In genomic region chr10:72342911-72343310, GRCh38 we compare ENCODE assay signal across 16 cellular contexts. TPM values are rescaled to one million over a fixed set of nuclear protein-coding genes. Genes with fewer than 3 reads are reported as not detected.
DNase-seq lines count a peak whose midpoint lies in the region; ATAC-seq and TF ChIP-seq lines count a peak whose summit lies in the region.
"Had no signal": no experiment of that assay in that cellular context is flagged by ENCODE, and none has a peak within 500 bp of the region (broad histone marks: within the 10 kb centered on the region; RNA-seq: fewer than 3 reads in every experiment).

No MANE protein-coding gene starts in this region.

- CTCF ChIA-PET in RWPE1 (lab: Yijun Ruan, JAX): no interaction called here

- H3K27ac Mint-ChIP-seq in T-helper 2 cell treated with Interferon-gamma antibody and Interleukin-4, amounts not matched to agents 5 μg/mL and 100 μg/mL, for 36 hours: peak overlapping the region; percentile 36
- peak overlapping the region; percentile 68 for H3K27ac Mint-ChIP-seq in stimulated activated effector memory CD8-positive, alpha-beta T cell treated with anti-CD3 and anti-CD28 coated beads, Interleukin-12 subunit alpha, Interleukin-12 subunit beta, amount 100 ng/mL, for 72 hours

- no peak for DNase-seq in T-helper 2 cell treated with Interferon-gamma antibody and Interleukin-4, amounts not matched to agents 5 μg/mL and 100 μg/mL, for 36 hours (ENCODE audit: low spot score)
- no peak for DNase-seq in T-helper 2 cell
- no peak for DNase-seq in RWPE1 (ENCODE audit: low spot score)
- peak; percentile 66 for DNase-seq in dermis blood vessel endothelial cell
- DNase-seq in stimulated activated effector memory CD8-positive, alpha-beta T cell treated with anti-CD3 and anti-CD28 coated beads, Interleukin-12 subunit alpha, Interleukin-12 subunit beta, amount 100 ng/mL, for 72 hours (ENCODE audit: low spot score in 2 of 2): no peak
- DNase-seq: COR-L47, NCI-H146, NCI-H2081 treated with DMSO at 0.1 percent for 48 hours, NCI-H226, NCI-H526 treated with DMSO at 0.1 percent for 48 hours had no signal

- TF ChIP-seq CTCF in RWPE1 (conservative IDR thresholded peaks at IDR 0.05; ENCODE audit: low read depth): no peak

- POLR2A ChIA-PET in RWPE1 (lab: Yijun Ruan, JAX; ENCODE audit: low non-redundant PET): no interaction called here

- H3K4me3 Mint-ChIP-seq in T-helper 2 cell treated with Interferon-gamma antibody and Interleukin-4, amounts not matched to agents 5 μg/mL and 100 μg/mL, for 36 hours: no peak overlapping the region
- H3K4me3 Mint-ChIP-seq in stimulated activated effector memory CD8-positive, alpha-beta T cell treated with anti-CD3 and anti-CD28 coated beads, Interleukin-12 subunit alpha, Interleukin-12 subunit beta, amount 100 ng/mL, for 72 hours: no peak overlapping the region

- peak overlapping the region; percentile 51 for H3K27ac ChIP-seq in RWPE1
- H3K27ac ChIP-seq: 22Rv1, SK-N-MC had no signal

- H3K9me3 Mint-ChIP-seq in T-helper 2 cell treated with Interferon-gamma antibody and Interleukin-4, amounts not matched to agents 5 μg/mL and 100 μg/mL, for 36 hours: no peaks in the 10 kb centered on the region
- no peaks in the 10 kb centered on the region for H3K9me3 Mint-ChIP-seq in stimulated activated effector memory CD8-positive, alpha-beta T cell treated with anti-CD3 and anti-CD28 coated beads, Interleukin-12 subunit alpha, Interleukin-12 subunit beta, amount 100 ng/mL, for 72 hours

- no peaks in the 10 kb centered on the region for H3K27me3 Mint-ChIP-seq in T-helper 2 cell treated with Interferon-gamma antibody and Interleukin-4, amounts not matched to agents 5 μg/mL and 100 μg/mL, for 36 hours (ENCODE audit: low read depth)

- H3K36me3 Mint-ChIP-seq in T-helper 2 cell treated with Interferon-gamma antibody and Interleukin-4, amounts not matched to agents 5 μg/mL and 100 μg/mL, for 36 hours (ENCODE audit: low read depth): peaks cover 20% of the 10 kb centered on the region
- H3K36me3 Mint-ChIP-seq in stimulated activated effector memory CD8-positive, alpha-beta T cell treated with anti-CD3 and anti-CD28 coated beads, Interleukin-12 subunit alpha, Interleukin-12 subunit beta, amount 100 ng/mL, for 72 hours: peaks cover 55% of the 10 kb centered on the region

- no peak for ATAC-seq in stimulated activated effector memory CD8-positive, alpha-beta T cell treated with anti-CD3 and anti-CD28 coated beads, Interleukin-12 subunit alpha, Interleukin-12 subunit beta, amount 100 ng/mL, for 72 hours
- no peak for ATAC-seq in HG02678 (IDR thresholded peaks at IDR 0.05; ENCODE audit: unreplicated experiment)
- no peak for ATAC-seq in GM19467 (IDR thresholded peaks at IDR 0.05; ENCODE audit: unreplicated experiment)
- ATAC-seq in HG03175 (IDR thresholded peaks at IDR 0.05; ENCODE audit: unreplicated experiment): no peak
- ATAC-seq: HCT116 had no signal

- peaks cover 5% of the 10 kb centered on the region for H3K4me1 Mint-ChIP-seq in T-helper 2 cell treated with Interferon-gamma antibody and Interleukin-4, amounts not matched to agents 5 μg/mL and 100 μg/mL, for 36 hours (ENCODE audit: low read depth)
- H3K4me1 Mint-ChIP-seq in stimulated activated effector memory CD8-positive, alpha-beta T cell treated with anti-CD3 and anti-CD28 coated beads, Interleukin-12 subunit alpha, Interleukin-12 subunit beta, amount 100 ng/mL, for 72 hours: peaks cover 34% of the 10 kb centered on the region

RNA-seq across cellular contexts. Expression of gene DNAJB12, which starts 11.8 kb away (rescaled TPM):
- 25.9 and 35.9 TPM in 2 replicates for total RNA-seq in dermis blood vessel endothelial cell
